ENCODE assay signal across 1 cellular context in genomic region chr7:150404785-150405583, GRCh38.
TF ChIP-seq lines count a peak whose summit lies in the region.

No MANE protein-coding gene starts in this region.

TF ChIP-seq in K562, 482 proteins besides CTCF, POLR2A, EP300 and RAD21 (continued from another document and continues in another):
- TF ChIP-seq GABPA (tag; conservative IDR thresholded peaks at IDR 0.05; ENCODE audit: low read depth) (peak; percentile 81), MCM2 (IDR thresholded peaks at IDR 0.05; ENCODE audit: low read depth) (no peak), YY1 (IDR thresholded peaks at IDR 0.05; ENCODE audit: borderline replicate concordance in 1 of 3, control insufficient read depth in 1 of 3, extremely low read depth in 1 of 3, insufficient read depth in 3 of 3, insufficient read length in 1 of 3, insufficient replicate concordance in 2 of 3, low read depth in 1 of 3, low read length in 2 of 3) (peak; percentile 28 to 96 (median 93)), KDM2B (CRISPR knock-in tag; IDR thresholded peaks at IDR 0.05) (peak; percentile 85), RBBP5 (IDR thresholded peaks at IDR 0.05; ENCODE audit: borderline replicate concordance, insufficient read depth, low read length, poor library complexity, severe bottlenecking) (peak; percentile 97), SAFB (IDR thresholded peaks at IDR 0.05; ENCODE audit: borderline replicate concordance, low read depth, low read length) (peak; percentile 89), ZFP91 (CRISPR knock-in tag; IDR thresholded peaks at IDR 0.05) (no peak), POLR3A (IDR thresholded peaks at IDR 0.05; ENCODE audit: borderline replicate concordance, extremely low read depth, insufficient read depth, insufficient read length) (no peak), EHMT2 (IDR thresholded peaks at IDR 0.05) (no peak), RBM22 (IDR thresholded peaks at IDR 0.05; ENCODE audit: low read depth, low read length, poor library complexity, severe bottlenecking) (peak; percentile 74), E2F5 (CRISPR knock-in tag; IDR thresholded peaks at IDR 0.05) (peak; percentile 86), PHB (CRISPR knock-in tag; IDR thresholded peaks at IDR 0.05) (peak; percentile 52; the same call in 1 of the 2 replicates), POLR2AphosphoS5 (IDR thresholded peaks at IDR 0.05; ENCODE audit: control insufficient read depth, insufficient read depth, low read depth, low read length) (peak; percentile 86), ZNF830 (CRISPR knock-in tag; IDR thresholded peaks at IDR 0.05) (no peak; the same call in 1 of the 2 replicates), SRF (CRISPR knock-in tag; IDR thresholded peaks at IDR 0.05) (peak; percentile 9 to 23; a peak in 1 of 4 replicates), ZNF717 (CRISPR knock-in tag; IDR thresholded peaks at IDR 0.05) (no peak), JUN (IDR thresholded peaks at IDR 0.05; ENCODE audit: borderline replicate concordance, low read depth, low read length) (peak; percentile 83; the same call in 1 of the 2 replicates), JUN (CRISPR knock-in tag; IDR thresholded peaks at IDR 0.05; ENCODE audit: borderline replicate concordance) (no peak; the same call in 1 of the 2 replicates), FOXK2 (conservative IDR thresholded peaks at IDR 0.05 in 1 of 2, IDR thresholded peaks at IDR 0.05 in 1 of 2; ENCODE audit: low read depth in 2 of 2) (no peak; a peak in 1 of 4 replicates), NEUROD1 (IDR thresholded peaks at IDR 0.05; ENCODE audit: borderline replicate concordance, low read depth, low read length, partially characterized antibody) (peak; percentile 93), ZNF143 (CRISPR knock-in tag; IDR thresholded peaks at IDR 0.05) (0 out of 2 replicates have a peak, but pooled peaks have one; percentile 54), ZFP1 (CRISPR knock-in tag; IDR thresholded peaks at IDR 0.05) (no peak; the same call in 1 of the 2 replicates), SAP30 (IDR thresholded peaks at IDR 0.05; ENCODE audit: borderline replicate concordance, insufficient read depth, low read depth, low read length, poor library complexity, severe bottlenecking) (peak; percentile 66), STAT5B (CRISPR knock-in tag; IDR thresholded peaks at IDR 0.05) (no peak), CREM (IDR thresholded peaks at IDR 0.05; ENCODE audit: low read depth) (peak; percentile 86), NR1H2 (CRISPR knock-in tag; IDR thresholded peaks at IDR 0.05) (peak; percentile 99), THRB (CRISPR knock-in tag; conservative IDR thresholded peaks at IDR 0.05) (no peak), DNMT1 (IDR thresholded peaks at IDR 0.05) (no peak), ZNF695 (CRISPR knock-in tag; IDR thresholded peaks at IDR 0.05) (no peak), ZNF780A (CRISPR knock-in tag; IDR thresholded peaks at IDR 0.05) (no peak), PCBP1 (IDR thresholded peaks at IDR 0.05; ENCODE audit: low read depth, low read length, poor library complexity, severe bottlenecking) (peak; percentile 36), FOXA1 (IDR thresholded peaks at IDR 0.05; ENCODE audit: borderline replicate concordance) (no peak), ZNF175 (CRISPR knock-in tag; IDR thresholded peaks at IDR 0.05; ENCODE audit: low read depth) (0 out of 2 replicates have a peak, but pooled peaks have one; percentile 47), RAD51 (IDR thresholded peaks at IDR 0.05; ENCODE audit: borderline replicate concordance, low read depth) (no peak), ZNF263 (CRISPR knock-in tag; IDR thresholded peaks at IDR 0.05; ENCODE audit: borderline replicate concordance) (no peak; the same call in 1 of the 2 replicates), THRAP3 (IDR thresholded peaks at IDR 0.05; ENCODE audit: borderline replicate concordance) (no peak), ZNF436 (CRISPR knock-in tag; IDR thresholded peaks at IDR 0.05) (no peak), TBP (optimal IDR thresholded peaks at IDR 0.05; ENCODE audit: low read depth, low read length) (peak; percentile 88), CEBPB (tag; IDR thresholded peaks at IDR 0.05) (no peak), KAT7 (CRISPR knock-in tag; IDR thresholded peaks at IDR 0.05; ENCODE audit: borderline replicate concordance) (peak; percentile 85; the same call in 1 of the 2 replicates), U2AF1 (optimal IDR thresholded peaks at IDR 0.05; ENCODE audit: low read depth, low read length) (peak; percentile 95), NCOR1 (IDR thresholded peaks at IDR 0.05) (peak; percentile 82), PHTF2 (CRISPR knock-in tag; IDR thresholded peaks at IDR 0.05) (no peak), NONO (IDR thresholded peaks at IDR 0.05; ENCODE audit: low read depth in 2 of 2, low read length in 1 of 2) (peak; percentile 96 to 97), SETDB1 (IDR thresholded peaks at IDR 0.05; ENCODE audit: low read length) (peak; percentile 79), ZNF133 (CRISPR knock-in tag; IDR thresholded peaks at IDR 0.05) (peak; percentile 6; the same call in 1 of the 2 replicates)
- TF ChIP-seq, protein P1, sequence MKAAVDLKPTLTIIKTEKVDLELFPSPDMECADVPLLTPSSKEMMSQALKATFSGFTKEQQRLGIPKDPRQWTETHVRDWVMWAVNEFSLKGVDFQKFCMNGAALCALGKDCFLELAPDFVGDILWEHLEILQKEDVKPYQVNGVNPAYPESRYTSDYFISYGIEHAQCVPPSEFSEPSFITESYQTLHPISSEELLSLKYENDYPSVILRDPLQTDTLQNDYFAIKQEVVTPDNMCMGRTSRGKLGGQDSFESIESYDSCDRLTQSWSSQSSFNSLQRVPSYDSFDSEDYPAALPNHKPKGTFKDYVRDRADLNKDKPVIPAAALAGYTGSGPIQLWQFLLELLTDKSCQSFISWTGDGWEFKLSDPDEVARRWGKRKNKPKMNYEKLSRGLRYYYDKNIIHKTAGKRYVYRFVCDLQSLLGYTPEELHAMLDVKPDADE (conservative IDR thresholded peaks at IDR 0.05; ENCODE audit: control insufficient read depth, low read depth, low read length): peak; percentile 93
- TF ChIP-seq, protein P2, sequence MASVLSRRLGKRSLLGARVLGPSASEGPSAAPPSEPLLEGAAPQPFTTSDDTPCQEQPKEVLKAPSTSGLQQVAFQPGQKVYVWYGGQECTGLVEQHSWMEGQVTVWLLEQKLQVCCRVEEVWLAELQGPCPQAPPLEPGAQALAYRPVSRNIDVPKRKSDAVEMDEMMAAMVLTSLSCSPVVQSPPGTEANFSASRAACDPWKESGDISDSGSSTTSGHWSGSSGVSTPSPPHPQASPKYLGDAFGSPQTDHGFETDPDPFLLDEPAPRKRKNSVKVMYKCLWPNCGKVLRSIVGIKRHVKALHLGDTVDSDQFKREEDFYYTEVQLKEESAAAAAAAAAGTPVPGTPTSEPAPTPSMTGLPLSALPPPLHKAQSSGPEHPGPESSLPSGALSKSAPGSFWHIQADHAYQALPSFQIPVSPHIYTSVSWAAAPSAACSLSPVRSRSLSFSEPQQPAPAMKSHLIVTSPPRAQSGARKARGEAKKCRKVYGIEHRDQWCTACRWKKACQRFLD (CRISPR knock-in tag; IDR thresholded peaks at IDR 0.05): peak; percentile 93
- TF ChIP-seq, protein P3, sequence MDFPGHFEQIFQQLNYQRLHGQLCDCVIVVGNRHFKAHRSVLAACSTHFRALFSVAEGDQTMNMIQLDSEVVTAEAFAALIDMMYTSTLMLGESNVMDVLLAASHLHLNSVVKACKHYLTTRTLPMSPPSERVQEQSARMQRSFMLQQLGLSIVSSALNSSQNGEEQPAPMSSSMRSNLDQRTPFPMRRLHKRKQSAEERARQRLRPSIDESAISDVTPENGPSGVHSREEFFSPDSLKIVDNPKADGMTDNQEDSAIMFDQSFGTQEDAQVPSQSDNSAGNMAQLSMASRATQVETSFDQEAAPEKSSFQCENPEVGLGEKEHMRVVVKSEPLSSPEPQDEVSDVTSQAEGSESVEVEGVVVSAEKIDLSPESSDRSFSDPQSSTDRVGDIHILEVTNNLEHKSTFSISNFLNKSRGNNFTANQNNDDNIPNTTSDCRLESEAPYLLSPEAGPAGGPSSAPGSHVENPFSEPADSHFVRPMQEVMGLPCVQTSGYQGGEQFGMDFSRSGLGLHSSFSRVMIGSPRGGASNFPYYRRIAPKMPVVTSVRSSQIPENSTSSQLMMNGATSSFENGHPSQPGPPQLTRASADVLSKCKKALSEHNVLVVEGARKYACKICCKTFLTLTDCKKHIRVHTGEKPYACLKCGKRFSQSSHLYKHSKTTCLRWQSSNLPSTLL (IDR thresholded peaks at IDR 0.05): no peak
- TF ChIP-seq, protein P4, sequence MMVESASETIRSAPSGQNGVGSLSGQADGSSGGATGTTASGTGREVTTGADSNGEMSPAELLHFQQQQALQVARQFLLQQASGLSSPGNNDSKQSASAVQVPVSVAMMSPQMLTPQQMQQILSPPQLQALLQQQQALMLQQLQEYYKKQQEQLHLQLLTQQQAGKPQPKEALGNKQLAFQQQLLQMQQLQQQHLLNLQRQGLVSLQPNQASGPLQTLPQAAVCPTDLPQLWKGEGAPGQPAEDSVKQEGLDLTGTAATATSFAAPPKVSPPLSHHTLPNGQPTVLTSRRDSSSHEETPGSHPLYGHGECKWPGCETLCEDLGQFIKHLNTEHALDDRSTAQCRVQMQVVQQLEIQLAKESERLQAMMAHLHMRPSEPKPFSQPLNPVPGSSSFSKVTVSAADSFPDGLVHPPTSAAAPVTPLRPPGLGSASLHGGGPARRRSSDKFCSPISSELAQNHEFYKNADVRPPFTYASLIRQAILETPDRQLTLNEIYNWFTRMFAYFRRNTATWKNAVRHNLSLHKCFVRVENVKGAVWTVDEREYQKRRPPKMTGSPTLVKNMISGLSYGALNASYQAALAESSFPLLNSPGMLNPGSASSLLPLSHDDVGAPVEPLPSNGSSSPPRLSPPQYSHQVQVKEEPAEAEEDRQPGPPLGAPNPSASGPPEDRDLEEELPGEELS (CRISPR knock-in tag; IDR thresholded peaks at IDR 0.05; ENCODE audit: borderline replicate concordance): peak; percentile 97
- TF ChIP-seq, protein P5, sequence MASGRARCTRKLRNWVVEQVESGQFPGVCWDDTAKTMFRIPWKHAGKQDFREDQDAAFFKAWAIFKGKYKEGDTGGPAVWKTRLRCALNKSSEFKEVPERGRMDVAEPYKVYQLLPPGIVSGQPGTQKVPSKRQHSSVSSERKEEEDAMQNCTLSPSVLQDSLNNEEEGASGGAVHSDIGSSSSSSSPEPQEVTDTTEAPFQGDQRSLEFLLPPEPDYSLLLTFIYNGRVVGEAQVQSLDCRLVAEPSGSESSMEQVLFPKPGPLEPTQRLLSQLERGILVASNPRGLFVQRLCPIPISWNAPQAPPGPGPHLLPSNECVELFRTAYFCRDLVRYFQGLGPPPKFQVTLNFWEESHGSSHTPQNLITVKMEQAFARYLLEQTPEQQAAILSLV (tag; IDR thresholded peaks at IDR 0.05): no peak
- TF ChIP-seq, protein P6, sequence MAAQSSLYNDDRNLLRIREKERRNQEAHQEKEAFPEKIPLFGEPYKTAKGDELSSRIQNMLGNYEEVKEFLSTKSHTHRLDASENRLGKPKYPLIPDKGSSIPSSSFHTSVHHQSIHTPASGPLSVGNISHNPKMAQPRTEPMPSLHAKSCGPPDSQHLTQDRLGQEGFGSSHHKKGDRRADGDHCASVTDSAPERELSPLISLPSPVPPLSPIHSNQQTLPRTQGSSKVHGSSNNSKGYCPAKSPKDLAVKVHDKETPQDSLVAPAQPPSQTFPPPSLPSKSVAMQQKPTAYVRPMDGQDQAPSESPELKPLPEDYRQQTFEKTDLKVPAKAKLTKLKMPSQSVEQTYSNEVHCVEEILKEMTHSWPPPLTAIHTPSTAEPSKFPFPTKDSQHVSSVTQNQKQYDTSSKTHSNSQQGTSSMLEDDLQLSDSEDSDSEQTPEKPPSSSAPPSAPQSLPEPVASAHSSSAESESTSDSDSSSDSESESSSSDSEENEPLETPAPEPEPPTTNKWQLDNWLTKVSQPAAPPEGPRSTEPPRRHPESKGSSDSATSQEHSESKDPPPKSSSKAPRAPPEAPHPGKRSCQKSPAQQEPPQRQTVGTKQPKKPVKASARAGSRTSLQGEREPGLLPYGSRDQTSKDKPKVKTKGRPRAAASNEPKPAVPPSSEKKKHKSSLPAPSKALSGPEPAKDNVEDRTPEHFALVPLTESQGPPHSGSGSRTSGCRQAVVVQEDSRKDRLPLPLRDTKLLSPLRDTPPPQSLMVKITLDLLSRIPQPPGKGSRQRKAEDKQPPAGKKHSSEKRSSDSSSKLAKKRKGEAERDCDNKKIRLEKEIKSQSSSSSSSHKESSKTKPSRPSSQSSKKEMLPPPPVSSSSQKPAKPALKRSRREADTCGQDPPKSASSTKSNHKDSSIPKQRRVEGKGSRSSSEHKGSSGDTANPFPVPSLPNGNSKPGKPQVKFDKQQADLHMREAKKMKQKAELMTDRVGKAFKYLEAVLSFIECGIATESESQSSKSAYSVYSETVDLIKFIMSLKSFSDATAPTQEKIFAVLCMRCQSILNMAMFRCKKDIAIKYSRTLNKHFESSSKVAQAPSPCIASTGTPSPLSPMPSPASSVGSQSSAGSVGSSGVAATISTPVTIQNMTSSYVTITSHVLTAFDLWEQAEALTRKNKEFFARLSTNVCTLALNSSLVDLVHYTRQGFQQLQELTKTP (IDR thresholded peaks at IDR 0.05; ENCODE audit: low read depth in 1 of 2, partially characterized antibody in 2 of 2): peak in 1 of 2 experiments; percentile 92
